In genomic region chr1:81757398-81758020, GRCh38 we compare ENCODE assay signal across 13 cellular contexts. TPM values are rescaled to one million over a fixed set of nuclear protein-coding genes. Genes with fewer than 3 reads are reported as not detected.
"Had no signal": no experiment of that assay in that cellular context is flagged by ENCODE, and none has a peak within 500 bp of the region (broad histone marks: within the 10 kb centered on the region; RNA-seq: fewer than 3 reads in every experiment).

No MANE protein-coding gene starts in this region.

- H3K79me2 ChIP-seq: parathyroid adenoma had no signal

- H3K27me3 ChIP-seq: adrenal gland, esophagus muscularis mucosa, gastroesophageal sphincter, stomach had no signal

- H3K4me3 Mint-ChIP-seq: activated naive CD4-positive, alpha-beta T cell treated with anti-CD3 and anti-CD28 coated beads, Interleukin-2, amount 10 ng/mL, durations not matched to agents 7 days and 5 days; naive thymus-derived CD4-positive, alpha-beta T cell had no signal

- H3K27me3 Mint-ChIP-seq: activated naive CD4-positive, alpha-beta T cell treated with anti-CD3 and anti-CD28 coated beads, Interleukin-2, amount 10 ng/mL, durations not matched to agents 7 days and 5 days; naive thymus-derived CD4-positive, alpha-beta T cell had no signal

- H3K4me1 ChIP-seq: parathyroid adenoma had no signal

- H3K27ac ChIP-seq: adrenal gland, gastroesophageal sphincter, parathyroid adenoma, stomach had no signal

- H2AFZ ChIP-seq: parathyroid adenoma had no signal

- H3K4me1 Mint-ChIP-seq: activated naive CD4-positive, alpha-beta T cell treated with anti-CD3 and anti-CD28 coated beads, Interleukin-2, amount 10 ng/mL, durations not matched to agents 7 days and 5 days; naive thymus-derived CD4-positive, alpha-beta T cell had no signal

- H3K9me3 ChIP-seq: esophagus muscularis mucosa, gastroesophageal sphincter, mucosa of descending colon, stomach had no signal

- H3K27ac Mint-ChIP-seq: activated naive CD4-positive, alpha-beta T cell treated with anti-CD3 and anti-CD28 coated beads, Interleukin-2, amount 10 ng/mL, durations not matched to agents 7 days and 5 days; naive thymus-derived CD4-positive, alpha-beta T cell had no signal

- H3K36me3 Mint-ChIP-seq: activated naive CD4-positive, alpha-beta T cell treated with anti-CD3 and anti-CD28 coated beads, Interleukin-2, amount 10 ng/mL, durations not matched to agents 7 days and 5 days; naive thymus-derived CD4-positive, alpha-beta T cell had no signal

- H3K36me3 ChIP-seq: adrenal gland, esophagus muscularis mucosa, gastroesophageal sphincter, stomach had no signal

- DNase-seq: activated CD4-positive, alpha-beta T cell treated with anti-CD3 and anti-CD28 coated beads for 1 hour; activated CD4-positive, alpha-beta T cell treated with anti-CD3 and anti-CD28 coated beads, Interleukin-2, amount 50 U/mL, for 4 hours; activated naive CD4-positive, alpha-beta T cell treated with anti-CD3 and anti-CD28 coated beads, Interleukin-2, amount 10 ng/mL, durations not matched to agents 7 days and 5 days; adrenal gland; caudate nucleus; islet precursor cell; mucosa of descending colon; naive thymus-derived CD4-positive, alpha-beta T cell; stimulated activated CD4-positive, alpha-beta T cell treated with anti-CD3 and anti-CD28 coated beads, Interleukin-1b, Interleukin-23, amount 100 ng/mL, for 48 hours; stomach had no signal

- ATAC-seq: gastroesophageal sphincter; mucosa of descending colon; naive thymus-derived CD4-positive, alpha-beta T cell had no signal

- H3K4me3 ChIP-seq: adrenal gland, esophagus muscularis mucosa, gastroesophageal sphincter, mucosa of descending colon, stomach had no signal

RNA-seq across cellular contexts. Expression of gene ADGRL2, which starts 43.2 kb away (rescaled TPM):
- total RNA-seq: naive thymus-derived CD4-positive, alpha-beta T cell had no signal
